In genomic region chr3:140530603-140531002, GRCh38 we compare ENCODE assay signal across 17 cellular contexts.
"Had no signal": no experiment of that assay in that cellular context is flagged by ENCODE, and none has a peak within 500 bp of the region (broad histone marks: within the 10 kb centered on the region; RNA-seq: fewer than 3 reads in every experiment).

No MANE protein-coding gene starts in this region.

- H3K9me3 ChIP-seq: lower lobe of right lung, thoracic aorta had no signal

- ATAC-seq: effector memory CD8-positive, alpha-beta T cell; left colon; lower lobe of right lung; naive thymus-derived CD4-positive, alpha-beta T cell had no signal

- H3K4me1 ChIP-seq: lower lobe of right lung, parathyroid adenoma had no signal

- H2AFZ ChIP-seq: parathyroid adenoma had no signal

- H3K27ac ChIP-seq: lower lobe of right lung, parathyroid adenoma, thoracic aorta had no signal

- H3K9ac ChIP-seq: parathyroid adenoma had no signal

- H3K4me3 ChIP-seq: lower lobe of right lung, thoracic aorta had no signal

- DNase-seq: activated B cell treated with CpG ODN at 0.5 μM for 24 hours; activated CD4-positive, alpha-beta T cell treated with anti-CD3 and anti-CD28 coated beads, Interleukin-2, amount 10 ng/mL, durations not matched to agents 7 days and 5 days; activated CD8-positive, alpha-beta memory T cell treated with anti-CD3 and anti-CD28 coated beads for 24 hours; activated gamma-delta T cell treated with Interleukin-2 at 50 U/mL for 16 hours; amygdala; dermis blood vessel endothelial cell; foreskin melanocyte; head of caudate nucleus; immature natural killer cell; left colon; lower lobe of right lung; naive thymus-derived CD4-positive, alpha-beta T cell; stimulated activated CD4-positive, alpha-beta T cell treated with anti-CD3 and anti-CD28 coated beads, Interleukin-12 subunit alpha, Interleukin-12 subunit beta, amount 100 ng/mL, for 4 hours; stimulated activated CD4-positive, alpha-beta T cell treated with anti-CD3 and anti-CD28 coated beads, Interleukin-2, amount 100 ng/mL, for 24 hours had no signal

- H3K36me3 ChIP-seq: lower lobe of right lung, thoracic aorta had no signal
